Comparison of ENCODE assay signal across 11 cellular contexts in genomic region chrX:151970661-151971060, GRCh38. TPM values are rescaled to one million over a fixed set of nuclear protein-coding genes. Genes with fewer than 3 reads are reported as not detected.
DNase-seq lines count a peak whose midpoint lies in the region; ATAC-seq and TF ChIP-seq lines count a peak whose summit lies in the region.
"Had no signal": no experiment of that assay in that cellular context is flagged by ENCODE, and none has a peak within 500 bp of the region (broad histone marks: within the 10 kb centered on the region; RNA-seq: fewer than 3 reads in every experiment).

No MANE protein-coding gene starts in this region.

- peaks cover 16% of the 10 kb centered on the region for H3K27me3 Mint-ChIP-seq in activated CD4-positive, alpha-beta T cell treated with anti-CD3 and anti-CD28 coated beads, Interleukin-2, amount 10 ng/mL, durations not matched to agents 7 days and 5 days

- H3K36me3 ChIP-seq in mucosa of descending colon (ENCODE audit: low read depth) = no peaks in the 10 kb centered on the region
- H3K36me3 ChIP-seq: BLaER1, HAP-1 had no signal

- no peak overlapping the region for H3K4me3 Mint-ChIP-seq in activated CD4-positive, alpha-beta T cell treated with anti-CD3 and anti-CD28 coated beads, Interleukin-2, amount 10 ng/mL, durations not matched to agents 7 days and 5 days
- H3K4me3 Mint-ChIP-seq: activated CD8-positive, alpha-beta memory T cell treated with anti-CD3 and anti-CD28 coated beads, Interleukin-2, amount 10 ng/mL, durations not matched to agents 7 days and 5 days had no signal

- H3K9me3 ChIP-seq in AG04450 (ENCODE audit: control insufficient read depth, insufficient read depth, low read length) (no peaks in the 10 kb centered on the region), mucosa of descending colon (no peaks in the 10 kb centered on the region)
- H3K9me3 ChIP-seq: HAP-1 had no signal

- H3K27ac ChIP-seq in AG04450 (ENCODE audit: low read depth, low read length) = no peak overlapping the region
- H3K27ac ChIP-seq: BLaER1 had no signal

- peaks cover 4% of the 10 kb centered on the region for H3K27me3 ChIP-seq in AG04450 (ENCODE audit: control insufficient read depth, insufficient read depth, low read length)

- H3K27ac Mint-ChIP-seq in activated CD4-positive, alpha-beta T cell treated with anti-CD3 and anti-CD28 coated beads, Interleukin-2, amount 10 ng/mL, durations not matched to agents 7 days and 5 days = no peak overlapping the region
- H3K27ac Mint-ChIP-seq: activated CD8-positive, alpha-beta memory T cell treated with anti-CD3 and anti-CD28 coated beads, Interleukin-2, amount 10 ng/mL, durations not matched to agents 7 days and 5 days had no signal

- H3K4me1 Mint-ChIP-seq in activated CD4-positive, alpha-beta T cell treated with anti-CD3 and anti-CD28 coated beads, Interleukin-2, amount 10 ng/mL, durations not matched to agents 7 days and 5 days = no peaks in the 10 kb centered on the region
- H3K4me1 Mint-ChIP-seq: activated CD8-positive, alpha-beta memory T cell treated with anti-CD3 and anti-CD28 coated beads, Interleukin-2, amount 10 ng/mL, durations not matched to agents 7 days and 5 days had no signal

- DNase-seq in AG04450 (ENCODE audit: low read depth, low spot score) (peak; percentile 77), NB4 (ENCODE audit: low read depth) (peak; percentile 28), epithelial cell of esophagus (ENCODE audit: low read depth) (peak; percentile 73), mucosa of descending colon (peak; percentile 10 to 60 (median 36)), RKO (ENCODE audit: low spot score) (no peak)
- no peak for DNase-seq in activated CD4-positive, alpha-beta T cell treated with anti-CD3 and anti-CD28 coated beads, Interleukin-2, amount 10 ng/mL, durations not matched to agents 7 days and 5 days
- DNase-seq: activated CD8-positive, alpha-beta memory T cell treated with anti-CD3 and anti-CD28 coated beads, Interleukin-2, amount 10 ng/mL, durations not matched to agents 7 days and 5 days had no signal

- CTCF ChIA-PET in AG04450 (lab: Charles Lee) = no interaction called here
- CTCF ChIA-PET in activated CD4-positive, alpha-beta T cell treated with anti-CD3 and anti-CD28 coated beads, Interleukin-2, amount 10 ng/mL, durations not matched to agents 7 days and 5 days (lab: Charles Lee) = no interaction called here

- ATAC-seq in mucosa of descending colon = no peak
- no peak for ATAC-seq in GM21576 (IDR thresholded peaks at IDR 0.05; ENCODE audit: unreplicated experiment)
- no peak for ATAC-seq in HG03108 (IDR thresholded peaks at IDR 0.05; ENCODE audit: unreplicated experiment)
- ATAC-seq: activated CD8-positive, alpha-beta memory T cell treated with anti-CD3 and anti-CD28 coated beads, Interleukin-2, amount 10 ng/mL, durations not matched to agents 7 days and 5 days had no signal

- intact Hi-C loops in mucosa of descending colon (cut with DNase I, micrococcal nuclease) = no loop called here

- H3K9me3 Mint-ChIP-seq in activated CD4-positive, alpha-beta T cell treated with anti-CD3 and anti-CD28 coated beads, Interleukin-2, amount 10 ng/mL, durations not matched to agents 7 days and 5 days = no peaks in the 10 kb centered on the region

- H3K36me3 Mint-ChIP-seq in activated CD4-positive, alpha-beta T cell treated with anti-CD3 and anti-CD28 coated beads, Interleukin-2, amount 10 ng/mL, durations not matched to agents 7 days and 5 days (ENCODE audit: low read depth) = no peaks in the 10 kb centered on the region
- H3K36me3 Mint-ChIP-seq: activated CD8-positive, alpha-beta memory T cell treated with anti-CD3 and anti-CD28 coated beads, Interleukin-2, amount 10 ng/mL, durations not matched to agents 7 days and 5 days had no signal

- TF ChIP-seq CTCF in AG04450 (IDR thresholded peaks at IDR 0.05; ENCODE audit: low read depth, low read length) (no peak), NB4 (IDR thresholded peaks at IDR 0.05; ENCODE audit: low read depth, low read length) (no peak), epithelial cell of esophagus (IDR thresholded peaks at IDR 0.05; ENCODE audit: insufficient read depth, low read depth, low read length, missing control alignments) (no peak), mucosa of descending colon (IDR thresholded peaks at IDR 0.05) (no peak)

- H3K4me3 ChIP-seq in AG04450 (ENCODE audit: low read depth, low read length) (no peak overlapping the region), NB4 (ENCODE audit: low read depth, low read length) (no peak overlapping the region), epithelial cell of esophagus (ENCODE audit: low read length) (peak overlapping the region; percentile 6), mucosa of descending colon (no peak overlapping the region)
- H3K4me3 ChIP-seq: BLaER1, HAP-1 had no signal

- no peak for TF ChIP-seq POLR2A in NB4 (IDR thresholded peaks at IDR 0.05; ENCODE audit: extremely low read depth, insufficient read length)

- POLR2A ChIA-PET in AG04450 (lab: Yijun Ruan, JAX) = interaction anchor here (0.9 kb wide), 1 partner anchor 145 kb away, joined by 3 read pairs; no protein-coding TSS in a partner anchor
- POLR2A ChIA-PET in activated CD4-positive, alpha-beta T cell treated with anti-CD3 and anti-CD28 coated beads, Interleukin-2, amount 10 ng/mL, durations not matched to agents 7 days and 5 days (lab: Charles Lee) = no interaction called here

- no peaks in the 10 kb centered on the region for H3K4me1 ChIP-seq in mucosa of descending colon (ENCODE audit: low read depth)
- H3K4me1 ChIP-seq: BLaER1, HAP-1 had no signal

RNA-seq across cellular contexts. Expression of gene GABRE, which starts 3.8 kb away (rescaled TPM):
- 13.9 and 15.1 TPM in 2 replicates for polyA plus RNA-seq in AG04450 (2011; rRNA removed)
- 23.9 and 27.3 TPM in 2 replicates for polyA minus RNA-seq in AG04450 (2011; rRNA and poly(A)+ RNA removed)
- 10 to 100 TPM; 21.3 to 25.7 (median 22.1) TPM for total RNA-seq in mucosa of descending colon
- not detected for total RNA-seq in activated CD4-positive, alpha-beta T cell treated with anti-CD3 and anti-CD28 coated beads, Interleukin-2, amount 10 ng/mL, durations not matched to agents 7 days and 5 days
- total RNA-seq: activated CD8-positive, alpha-beta memory T cell treated with anti-CD3 and anti-CD28 coated beads, Interleukin-2, amount 10 ng/mL, durations not matched to agents 7 days and 5 days had no signal

RNA-seq across cellular contexts. Expression of gene MAGEA4, which starts 58.0 kb away (rescaled TPM):
- not detected in 2 replicates for polyA plus RNA-seq in AG04450 (2011; rRNA removed)
- polyA minus RNA-seq in AG04450 (2011; rRNA and poly(A)+ RNA removed) = not detected in 2 replicates
- total RNA-seq in mucosa of descending colon = not detected
- total RNA-seq in activated CD4-positive, alpha-beta T cell treated with anti-CD3 and anti-CD28 coated beads, Interleukin-2, amount 10 ng/mL, durations not matched to agents 7 days and 5 days = not detected
- total RNA-seq: activated CD8-positive, alpha-beta memory T cell treated with anti-CD3 and anti-CD28 coated beads, Interleukin-2, amount 10 ng/mL, durations not matched to agents 7 days and 5 days had no signal

Comparison
In these comparisons a context has a peak if more than half of its experiments do, and no peak if none do; other contexts are left out.
1. DNase-seq: peak in AG04450 (single experiment), NB4 (single experiment), epithelial cell of esophagus (single experiment) and mucosa of descending colon (3 of 3); none in RKO (single experiment) and activated CD4-positive, alpha-beta T cell treated with anti-CD3 and anti-CD28 coated beads, Interleukin-2, amount 10 ng/mL, durations not matched to agents 7 days and 5 days (single experiment).
2. RNA of gene GABRE, which starts 3.8 kb away (total RNA-seq): 21.3 to 25.7 TPM in mucosa of descending colon; not detected in activated CD4-positive, alpha-beta T cell treated with anti-CD3 and anti-CD28 coated beads, Interleukin-2, amount 10 ng/mL, durations not matched to agents 7 days and 5 days; every median in the first group is over 10 times any median in the second.